Comparison of ENCODE assay signal across 1 cellular context in genomic region chr22:24210409-24210808, GRCh38.
TF ChIP-seq lines count a peak whose summit lies in the region.

No MANE protein-coding gene starts in this region.

TF ChIP-seq in K562, 482 proteins besides CTCF, POLR2A, EP300 and RAD21:
- 0 out of 2 replicates have a peak, but pooled peaks have one; percentile 11 for TF ChIP-seq EGR1 (conservative IDR thresholded peaks at IDR 0.05)
TF ChIP-seq in K562: peak in this region for 1; not testable (repeated sequence) for 481.
